Comparison of ENCODE assay signal across 8 cellular contexts in genomic region chr2:20446917-20447436, GRCh38. TPM values are rescaled to one million over a fixed set of nuclear protein-coding genes. Genes with fewer than 3 reads are reported as not detected.
DNase-seq lines count a peak whose midpoint lies in the region; ATAC-seq and TF ChIP-seq lines count a peak whose summit lies in the region.

Gene RHOB (plus strand): TSS chr2:20447074. CDS start chr2:20447466, 392 bp downstream.

- peak; percentile 96 for TF ChIP-seq POLR2A in testis (IDR thresholded peaks at IDR 0.05)

- DNase-seq in NCI-H1092 (lab: John Stamatoyannopoulos, UW) (peak; percentile 94), SKM-1 treated with dmso at 0.1 percent for 144 hours (lab: John Stamatoyannopoulos, UW; ENCODE audit: unreplicated experiment) (peak; percentile 96), glutamatergic neuron (peak; percentile 97), osteoblast (ENCODE audit: insufficient read length, low spot score, missing footprints) (peak; percentile 100), testis (peak; percentile 99)
- DNase-seq in activated naive CD8-positive, alpha-beta T cell treated with anti-CD3 and anti-CD28 coated beads, Interleukin-2, amount 10 ng/mL, durations not matched to agents 7 days and 5 days: peak; percentile 87

- H3K4me1 ChIP-seq in osteoblast (ENCODE audit: insufficient read depth, low read length): peaks cover 39% of the 10 kb centered on the region
- peaks cover 8% of the 10 kb centered on the region for H3K4me1 ChIP-seq in testis

- H3K27ac Mint-ChIP-seq in activated naive CD8-positive, alpha-beta T cell treated with anti-CD3 and anti-CD28 coated beads, Interleukin-2, amount 10 ng/mL, durations not matched to agents 7 days and 5 days: no peak within 1 kb of the TSS
- H3K27ac Mint-ChIP-seq in glutamatergic neuron (ENCODE audit: unreplicated experiment): peak within 1 kb of the TSS; percentile 95

- H3K4me1 Mint-ChIP-seq in activated naive CD8-positive, alpha-beta T cell treated with anti-CD3 and anti-CD28 coated beads, Interleukin-2, amount 10 ng/mL, durations not matched to agents 7 days and 5 days: peaks cover 3% of the 10 kb centered on the region
- H3K4me1 Mint-ChIP-seq in glutamatergic neuron (ENCODE audit: low read depth, unreplicated experiment): peaks cover 15% of the 10 kb centered on the region

- H3K36me3 Mint-ChIP-seq in activated naive CD8-positive, alpha-beta T cell treated with anti-CD3 and anti-CD28 coated beads, Interleukin-2, amount 10 ng/mL, durations not matched to agents 7 days and 5 days: no peaks in the 10 kb centered on the region
- no peaks in the 10 kb centered on the region for H3K36me3 Mint-ChIP-seq in glutamatergic neuron (ENCODE audit: unreplicated experiment)

- POLR2A ChIA-PET in activated naive CD8-positive, alpha-beta T cell treated with anti-CD3 and anti-CD28 coated beads, Interleukin-2, amount 10 ng/mL, durations not matched to agents 7 days and 5 days (lab: Charles Lee): interaction anchor here (0.8 to 1.5 kb wide), 5 partner anchors 48 to 204 kb away, joined by 3 to 10 read pairs (median 3); partner anchors contain the start of gene HS1BP3

- no peaks in the 10 kb centered on the region for H3K9me3 ChIP-seq in osteoblast (ENCODE audit: low read depth, low read length)
- H3K9me3 ChIP-seq in testis: no peaks in the 10 kb centered on the region

- peaks cover 30% of the 10 kb centered on the region for H3K79me2 ChIP-seq in osteoblast (ENCODE audit: insufficient read depth, low read length)

- H4K20me1 ChIP-seq in osteoblast (ENCODE audit: insufficient read depth, low read length): peaks cover 33% of the 10 kb centered on the region

- H3K27me3 ChIP-seq in osteoblast (ENCODE audit: insufficient read depth, low read length) (no peaks in the 10 kb centered on the region), testis (no peaks in the 10 kb centered on the region)

- peak within 1 kb of the TSS; percentile 73 for H3K4me3 Mint-ChIP-seq in activated naive CD8-positive, alpha-beta T cell treated with anti-CD3 and anti-CD28 coated beads, Interleukin-2, amount 10 ng/mL, durations not matched to agents 7 days and 5 days
- H3K4me3 Mint-ChIP-seq in glutamatergic neuron (ENCODE audit: unreplicated experiment): peak within 1 kb of the TSS; percentile 86

- H3K36me3 ChIP-seq in osteoblast (ENCODE audit: insufficient read depth, low read length) (peaks cover 7% of the 10 kb centered on the region), testis (ENCODE audit: low read depth, missing control alignments) (no peaks in the 10 kb centered on the region)

- H3K27ac ChIP-seq in osteoblast (ENCODE audit: low read depth, low read length): peak within 1 kb of the TSS; percentile 94
- peak within 1 kb of the TSS; percentile 97 to 99 for H3K27ac ChIP-seq in testis

- H3K9me3 Mint-ChIP-seq in activated naive CD8-positive, alpha-beta T cell treated with anti-CD3 and anti-CD28 coated beads, Interleukin-2, amount 10 ng/mL, durations not matched to agents 7 days and 5 days: no peaks in the 10 kb centered on the region
- H3K9me3 Mint-ChIP-seq in glutamatergic neuron (ENCODE audit: unreplicated experiment): peaks cover 14% of the 10 kb centered on the region

- peak; percentile 96 for ATAC-seq in HG02571 (IDR thresholded peaks at IDR 0.05; ENCODE audit: unreplicated experiment)
- peak; percentile 98 for ATAC-seq in activated naive CD8-positive, alpha-beta T cell treated with anti-CD3 and anti-CD28 coated beads, Interleukin-2, amount 10 ng/mL, durations not matched to agents 7 days and 5 days (ENCODE audit: low read depth)

- TF ChIP-seq CTCF in glutamatergic neuron (IDR thresholded peaks at IDR 0.05; ENCODE audit: partially characterized antibody, unreplicated experiment) (no peak), osteoblast (IDR thresholded peaks at IDR 0.05; ENCODE audit: extremely low read depth, low read depth, low read length) (no peak), testis (IDR thresholded peaks at IDR 0.05) (peak in 2 of 3 experiments; percentile 7 to 11)

- H3K4me2 ChIP-seq in osteoblast (ENCODE audit: insufficient read depth, low read length): peak within 1 kb of the TSS; percentile 81

- peaks cover 62% of the 10 kb centered on the region for H3K27me3 Mint-ChIP-seq in activated naive CD8-positive, alpha-beta T cell treated with anti-CD3 and anti-CD28 coated beads, Interleukin-2, amount 10 ng/mL, durations not matched to agents 7 days and 5 days
- peaks cover 21% of the 10 kb centered on the region for H3K27me3 Mint-ChIP-seq in glutamatergic neuron (ENCODE audit: unreplicated experiment)

- intact Hi-C loops in testis (cut with DNase I; ENCODE audit: low total_unique reads): loop anchor here (5.0 kb wide), 2 partner anchors 165 to 190 kb away; no protein-coding TSS in a partner anchor

- WGBS in testis, 2 donors: 0% methylated on average over 24 of the region's 60 CpGs; no CpG with 5 or more reads in 1 of the 2 donors

- peak within 1 kb of the TSS; percentile 68; the same call in 1 of the 2 replicates for H3K4me3 ChIP-seq in GM08714 (ENCODE audit: low read length)
- H3K4me3 ChIP-seq in osteoblast (ENCODE audit: insufficient read depth, low read length): peak within 1 kb of the TSS; percentile 93
- peak within 1 kb of the TSS; percentile 89 to 92 for H3K4me3 ChIP-seq in testis

- H2AFZ ChIP-seq in osteoblast (ENCODE audit: low read length): no peak within 1 kb of the TSS

RNA-seq across cellular contexts. Expression of gene RHOB, which starts in this region (rescaled TPM):
- 10 to 100 TPM; 12.1 to 12.7 TPM for total RNA-seq in activated naive CD8-positive, alpha-beta T cell treated with anti-CD3 and anti-CD28 coated beads, Interleukin-2, amount 10 ng/mL, durations not matched to agents 7 days and 5 days
- total RNA-seq in glutamatergic neuron (ENCODE audit: unreplicated experiment): 135 TPM
- 145 and 161 TPM in 2 replicates for total RNA-seq in osteoblast
- total RNA-seq in testis: 100 to 1,000 TPM; 186 to 244 TPM
- polyA plus RNA-seq in testis (ENCODE audit: insufficient read depth, low read depth, low replicate concordance): 86.3 TPM

Comparison
In these comparisons a context has a peak if more than half of its experiments do, and no peak if none do; other contexts are left out.
1. Peak in every context shown above with its lines: DNase-seq, ATAC-seq, H3K4me3 ChIP-seq and H3K27ac ChIP-seq.
2. CTCF ChIP-seq: peak in testis (2 of 3); none in glutamatergic neuron (single experiment) and osteoblast (single experiment).